10 cellular contexts compared by ENCODE assay signal in genomic region chr4:73369506-73370199, GRCh38. TPM values are rescaled to one million over a fixed set of nuclear protein-coding genes. Genes with fewer than 3 reads are reported as not detected.
"Had no signal": no experiment of that assay in that cellular context is flagged by ENCODE, and none has a peak within 500 bp of the region (broad histone marks: within the 10 kb centered on the region; RNA-seq: fewer than 3 reads in every experiment).

No MANE protein-coding gene starts in this region.

RNA-seq across cellular contexts. Expression of gene ALB, which starts 34.4 kb away (rescaled TPM):
- total RNA-seq: LHCN-M2; MCF 10A; NCI-H460; OCI-LY7; PC-9; Right ventricle myocardium inferior; RPMI7951; SJCRH30; SK-MEL-5; T-helper 1 cell treated with Interleukin-12 subunit alpha and Interleukin-12 subunit beta and Interleukin-4 antibody, amounts not matched to agents 30 ng/mL and 1 ng/mL, for 36 hours had no signal
